9 cellular contexts compared by ENCODE assay signal in genomic region chr3:52563984-52564383, GRCh38.
"Had no signal": no experiment of that assay in that cellular context is flagged by ENCODE, and none has a peak within 500 bp of the region (broad histone marks: within the 10 kb centered on the region; RNA-seq: fewer than 3 reads in every experiment).

No MANE protein-coding gene starts in this region.

- FAIRE-seq: H1, H54, HepG2 had no signal

- H3K4me3 ChIP-seq: GM23338 had no signal

- H3K27ac ChIP-seq: KMS-11 had no signal

- ATAC-seq: GM23338, HCT116, HepG2 had no signal

- DNase-seq: H9, Karpas-422, KBM-7 had no signal
